9 cellular contexts compared by ENCODE assay signal in the genomic region with DNA sequence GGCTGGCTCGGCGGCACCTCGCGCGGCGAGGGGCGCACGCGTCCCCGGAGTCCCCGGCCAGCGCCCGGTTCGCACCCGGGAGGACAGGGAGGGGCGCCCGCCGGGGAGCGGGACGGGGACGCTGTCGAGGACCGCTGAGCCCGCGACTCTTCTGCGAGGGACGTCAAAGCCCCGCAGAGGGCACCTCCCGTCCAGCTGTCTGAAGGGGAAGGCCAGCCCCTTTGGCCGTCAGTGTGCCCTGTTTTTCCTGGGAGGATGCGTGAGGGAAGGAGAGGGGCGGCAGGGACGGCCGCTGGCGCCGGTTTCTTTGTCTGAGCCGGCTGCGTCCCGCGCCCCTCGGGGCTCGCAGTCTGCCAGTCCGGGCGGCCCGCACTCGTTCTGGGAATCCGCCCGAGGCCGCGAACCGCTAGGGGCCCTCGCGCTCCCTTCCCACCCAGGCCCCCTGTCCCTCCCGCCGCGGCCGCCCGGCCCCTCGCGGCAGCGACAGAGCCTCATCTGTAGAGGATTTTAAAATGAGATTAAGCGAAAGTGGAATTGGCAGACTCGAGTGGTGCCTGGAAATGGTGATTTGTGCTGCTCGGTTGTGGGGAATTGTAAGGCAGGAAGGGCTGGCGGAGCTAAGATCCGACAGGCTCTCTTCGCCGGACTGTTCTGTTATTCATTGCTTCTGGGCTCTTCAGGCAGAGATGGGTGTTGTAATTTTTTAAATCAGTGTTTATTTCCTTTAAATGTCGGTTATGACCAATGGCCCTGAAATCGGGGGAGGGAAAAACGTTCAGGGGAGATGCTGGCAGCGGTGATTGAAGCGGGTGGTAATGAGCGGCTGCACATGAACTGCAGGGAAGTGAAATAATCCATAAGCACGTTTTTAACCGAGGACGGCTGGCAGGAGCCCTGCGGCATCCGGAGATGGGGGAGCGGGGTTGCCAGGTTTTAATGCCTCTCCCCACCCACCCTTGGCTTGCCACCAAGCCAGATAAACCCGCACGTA. TPM values are rescaled to one million over a fixed set of nuclear protein-coding genes. Genes with fewer than 3 reads are reported as not detected.
A peak's percentile ranks its signal among the peaks of the same experiment; 100 is the strongest.
DNase-seq lines count a peak whose midpoint lies in the region; ATAC-seq and TF ChIP-seq lines count a peak whose summit lies in the region.
"Had no signal": no experiment of that assay in that cellular context is flagged by ENCODE, and none has a peak within 500 bp of the region (broad histone marks: within the 10 kb centered on the region; RNA-seq: fewer than 3 reads in every experiment).

No MANE protein-coding gene starts in this region.

- TF ChIP-seq CTCF in brain (conservative IDR thresholded peaks at IDR 0.05) = peak; percentile 38 to 51
- no peak for TF ChIP-seq CTCF in suprapubic skin (IDR thresholded peaks at IDR 0.05)

- peak overlapping the region in 4 of 5 experiments; percentile 82 to 95 (median 92) for H3K27ac Mint-ChIP-seq in brain
- H3K27ac Mint-ChIP-seq: activated naive CD4-positive, alpha-beta T cell treated with anti-CD3 and anti-CD28 coated beads, Interleukin-2, amount 50 U/mL, for 72 hours had no signal

- peaks cover 20% of the 10 kb centered on the region for H3K4me1 ChIP-seq in suprapubic skin

- no peak for TF ChIP-seq POLR2A in suprapubic skin (IDR thresholded peaks at IDR 0.05)

- peaks cover 41% of the 10 kb centered on the region for H3K27me3 Mint-ChIP-seq in activated T-cell treated with anti-CD3 and anti-CD28 coated beads, Interleukin-2, amount 50 U/mL, for 4 hours (ENCODE audit: low read depth)
- peaks cover 80% of the 10 kb centered on the region for H3K27me3 Mint-ChIP-seq in brain

- H3K9me3 Mint-ChIP-seq in activated T-cell treated with anti-CD3 and anti-CD28 coated beads, Interleukin-2, amount 50 U/mL, for 4 hours = no peaks in the 10 kb centered on the region
- peaks cover 0 to 2% (median 0%) of the 10 kb centered on the region in 5 experiments for H3K9me3 Mint-ChIP-seq in brain
- H3K9me3 Mint-ChIP-seq: activated naive CD4-positive, alpha-beta T cell treated with anti-CD3 and anti-CD28 coated beads, Interleukin-2, amount 50 U/mL, for 72 hours had no signal

- H3K27me3 ChIP-seq in suprapubic skin = peaks cover 47% of the 10 kb centered on the region

- H3K27ac ChIP-seq in suprapubic skin = no peak overlapping the region

- H3K4me3 ChIP-seq in suprapubic skin = peak overlapping the region; percentile 57

- H3K4me3 Mint-ChIP-seq in activated T-cell treated with anti-CD3 and anti-CD28 coated beads, Interleukin-2, amount 50 U/mL, for 4 hours = peak overlapping the region; percentile 5
- H3K4me3 Mint-ChIP-seq in brain = peak overlapping the region; percentile 85 to 91 (median 91)

- ATAC-seq in activated T-cell treated with anti-CD3 and anti-CD28 coated beads, Interleukin-2, amount 50 U/mL, for 4 hours = peak; percentile 33 to 39
- ATAC-seq in HG02885 (IDR thresholded peaks at IDR 0.05; ENCODE audit: poor library complexity, unreplicated experiment) = no peak

- no peaks in the 10 kb centered on the region for H3K9me3 ChIP-seq in suprapubic skin

- H3K36me3 ChIP-seq in suprapubic skin = no peaks in the 10 kb centered on the region

- TF ChIP-seq EP300 in suprapubic skin (IDR thresholded peaks at IDR 0.05) = no peak

- WGBS in suprapubic skin = 3% methylated on average over 25 of the region's 82 CpGs

- H3K4me1 Mint-ChIP-seq in activated T-cell treated with anti-CD3 and anti-CD28 coated beads, Interleukin-2, amount 50 U/mL, for 4 hours (ENCODE audit: low read depth) = peaks cover 8% of the 10 kb centered on the region
- H3K4me1 Mint-ChIP-seq in brain = peaks cover 20% of the 10 kb centered on the region

- H3K36me3 Mint-ChIP-seq in activated T-cell treated with anti-CD3 and anti-CD28 coated beads, Interleukin-2, amount 50 U/mL, for 4 hours (ENCODE audit: insufficient read depth) = no peaks in the 10 kb centered on the region
- H3K36me3 Mint-ChIP-seq in brain = no peaks in the 10 kb centered on the region

- DNase-seq in activated T-cell treated with anti-CD3 and anti-CD28 coated beads, Interleukin-2, amount 50 U/mL, for 4 hours = no peak
- no peak for DNase-seq in activated T-cell treated with anti-CD3 and anti-CD28 coated beads, Interleukin-2, amount 50 U/mL, for 1 hour
- DNase-seq in NCI-H2227 (lab: John Stamatoyannopoulos, UW; ENCODE audit: unreplicated experiment) (peak; percentile 85), kidney tubule cell (ENCODE audit: low spot score) (peak; percentile 27), suprapubic skin (ENCODE audit: low spot score in 2 of 2) (no peak), HT-29 (ENCODE audit: low spot score) (no peak)

RNA-seq across cellular contexts. Expression of gene RELN, which starts 0.6 kb away (rescaled TPM):
- total RNA-seq in activated T-cell treated with anti-CD3 and anti-CD28 coated beads, Interleukin-2, amount 50 U/mL, for 4 hours = under 1 TPM; 0.15 to 0.24 (median 0.22) TPM
- polyA plus RNA-seq in brain (ENCODE audit: insufficient read depth, low read depth, low replicate concordance) = 35.1 TPM
- total RNA-seq in suprapubic skin = 1 to 10 TPM in 3 of 4 donors, under 1 TPM in 1; 0.72 to 1.8 (median 1.3) TPM
- total RNA-seq in HT-29 (2014; rRNA removed; shearing (Covaris generic)) = not detected in 2 replicates
- total RNA-seq: activated naive CD4-positive, alpha-beta T cell treated with anti-CD3 and anti-CD28 coated beads, Interleukin-2, amount 50 U/mL, for 72 hours had no signal

Comparison
In these comparisons a context has a peak if more than half of its experiments do, and no peak if none do; other contexts are left out.
1. DNase-seq: peak in NCI-H2227 (single experiment) and kidney tubule cell (single experiment); none in activated T-cell treated with anti-CD3 and anti-CD28 coated beads, Interleukin-2, amount 50 U/mL, for 4 hours (single experiment), activated T-cell treated with anti-CD3 and anti-CD28 coated beads, Interleukin-2, amount 50 U/mL, for 1 hour (single experiment), suprapubic skin (0 of 2) and HT-29 (single experiment).
2. CTCF ChIP-seq: peak in brain (2 of 2); none in suprapubic skin (0 of 2).